ENCODE assay signal across 17 cellular contexts in the genomic region with DNA sequence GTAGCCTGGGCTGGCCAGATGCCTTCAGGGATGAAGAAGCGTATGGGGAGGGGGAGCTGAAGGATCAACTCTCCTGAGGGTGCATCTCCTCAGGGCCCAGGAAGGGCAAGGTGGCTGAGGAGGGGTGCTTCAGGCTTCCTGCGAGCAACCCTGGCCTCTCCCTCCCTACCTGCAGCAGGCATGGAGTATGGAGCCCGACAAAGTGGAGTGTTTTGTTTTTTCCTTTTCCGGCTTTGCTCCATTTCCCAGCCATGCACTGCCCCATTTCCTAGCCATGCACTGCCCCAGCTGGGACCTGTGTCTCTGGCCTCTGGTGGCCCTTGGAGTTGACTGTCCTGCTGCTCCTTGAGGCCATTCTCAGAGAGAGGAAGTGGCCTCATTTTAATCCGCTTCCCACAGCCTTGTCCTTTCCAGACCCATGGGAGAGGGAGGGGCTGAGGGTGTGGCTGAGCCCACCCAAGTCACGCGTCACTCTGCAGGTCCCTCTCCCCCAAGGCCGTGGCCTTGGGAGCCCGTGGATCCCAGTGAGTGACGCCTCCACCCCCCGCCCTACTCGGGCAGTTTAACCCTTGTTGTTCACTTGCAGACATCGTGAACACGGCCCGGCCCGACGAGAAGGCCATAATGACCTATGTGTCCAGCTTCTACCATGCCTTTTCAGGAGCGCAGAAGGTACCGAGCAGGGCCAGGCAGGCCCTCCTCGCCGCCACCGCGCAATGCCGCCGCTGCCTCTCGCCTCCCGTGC. TPM values are rescaled to one million over a fixed set of nuclear protein-coding genes. Genes with fewer than 3 reads are reported as not detected.
A peak's percentile ranks its signal among the peaks of the same experiment; 100 is the strongest.
DNase-seq lines count a peak whose midpoint lies in the region; ATAC-seq and TF ChIP-seq lines count a peak whose summit lies in the region.
"Had no signal": no experiment of that assay in that cellular context is flagged by ENCODE, and none has a peak within 500 bp of the region (broad histone marks: within the 10 kb centered on the region; RNA-seq: fewer than 3 reads in every experiment).

No MANE protein-coding gene starts in this region.

- peak overlapping the region; percentile 1 for H3K9ac ChIP-seq in muscle layer of colon (ENCODE audit: low read length)

- H3K27me3 ChIP-seq in RWPE2 (ENCODE audit: insufficient read depth, poor library complexity, severe bottlenecking), result no peaks in the 10 kb centered on the region
- H3K27me3 ChIP-seq in muscle layer of colon (ENCODE audit: control insufficient read depth in 1 of 2, insufficient read depth in 2 of 2, low read length in 2 of 2), result no peaks in the 10 kb centered on the region
- H3K27me3 ChIP-seq in thyroid gland, result no peaks in the 10 kb centered on the region

- H3K9me3 ChIP-seq in RWPE2 (ENCODE audit: severe bottlenecking) (no peaks in the 10 kb centered on the region), muscle layer of colon (ENCODE audit: low read length) (no peaks in the 10 kb centered on the region), thyroid gland (no peaks in the 10 kb centered on the region)

- H3K27ac ChIP-seq in RWPE2 (ENCODE audit: poor library complexity, severe bottlenecking), result peak overlapping the region; percentile 43
- H3K27ac ChIP-seq in cingulate gyrus (ENCODE audit: low read depth, low read length), result peak overlapping the region; percentile 82
- H3K27ac ChIP-seq in muscle layer of colon (ENCODE audit: low read depth, low read length), result peak overlapping the region; percentile 83
- peak overlapping the region in 2 of 3 donors; percentile 10 to 48 for H3K27ac ChIP-seq in thyroid gland

- no peak overlapping the region for H3K4me3 ChIP-seq in RWPE2 (ENCODE audit: severe bottlenecking)
- no peak overlapping the region for H3K4me3 ChIP-seq in muscle layer of colon (ENCODE audit: low read depth in 1 of 2, low read length in 2 of 2)
- H3K4me3 ChIP-seq in thyroid gland (replicated peaks in 1 of 3), result no peak overlapping the region

- peaks cover 100% of the 10 kb centered on the region for H3K36me3 ChIP-seq in RWPE2 (ENCODE audit: low read depth)
- peaks cover 76% of the 10 kb centered on the region for H3K36me3 ChIP-seq in muscle layer of colon (ENCODE audit: insufficient read depth, low read length)
- H3K36me3 ChIP-seq in thyroid gland, result peaks cover 69 to 70% of the 10 kb centered on the region in 2 donors

- TF ChIP-seq CTCF in RWPE2 (IDR thresholded peaks at IDR 0.05; ENCODE audit: poor library complexity, severe bottlenecking) (no peak), thyroid gland (IDR thresholded peaks at IDR 0.05) (no peak)

- WGBS in thyroid gland, 2 donors, result 83 to 89% methylated on average over 26 to 27 of the region's 27 CpGs

- DNase-seq in RWPE2 (ENCODE audit: low spot score) (no peak), thyroid gland (no peak), NCI-H1436 treated with DMSO at 0.1 percent for 48 hours (lab: John Stamatoyannopoulos, UW) (no peak), EL (no peak)
- DNase-seq: activated naive CD8-positive, alpha-beta T cell treated with anti-CD3 and anti-CD28 coated beads, Interleukin-2, amount 10 ng/mL, durations not matched to agents 7 days and 5 days; CD8-positive, alpha-beta memory T cell; effector CD4-positive, alpha-beta T cell; GF-D8; NCI-H1417 treated with DMSO at 0.1 percent for 48 hours; NCI-H69; posterior cingulate gyrus; SHP77; stimulated activated CD4-positive, alpha-beta T cell treated with anti-CD3 and anti-CD28 coated beads, Interleukin-4, amount 100 ng/mL, for 1 hour; stimulated activated naive CD4-positive, alpha-beta T cell had no signal

- TF ChIP-seq POLR2A in thyroid gland (IDR thresholded peaks at IDR 0.05), result no peak

- ATAC-seq in RWPE2 (ENCODE audit: low read depth) (no peak), SK-N-SH treated with all-trans-retinoic acid at 6 μM for 48 hours (no peak)

- no peaks in the 10 kb centered on the region for H3K4me1 ChIP-seq in RWPE2 (ENCODE audit: insufficient read depth, poor library complexity, severe bottlenecking)
- peaks cover 63% of the 10 kb centered on the region for H3K4me1 ChIP-seq in muscle layer of colon (ENCODE audit: insufficient read depth, low read length)
- peaks cover 11 to 61% of the 10 kb centered on the region in 2 donors for H3K4me1 ChIP-seq in thyroid gland

- intact Hi-C loops in thyroid gland (cut with DNase I), result no loop called here

TF ChIP-seq in SK-N-SH treated with all-trans-retinoic acid at 6 μM for 48 hours, 23 proteins besides CTCF, POLR2A, EP300 and RAD21 (continues in another document):
- no peak for TF ChIP-seq OSR1 (CRISPR knock-in tag; IDR thresholded peaks at IDR 0.05)
- no peak for TF ChIP-seq ISL1 (CRISPR knock-in tag; IDR thresholded peaks at IDR 0.05)
- no peak for TF ChIP-seq ZFP3 (CRISPR knock-in tag; IDR thresholded peaks at IDR 0.05)
- TF ChIP-seq ZNF70 (CRISPR knock-in tag; IDR thresholded peaks at IDR 0.05), result no peak
- no peak for TF ChIP-seq TCF4 (CRISPR knock-in tag; IDR thresholded peaks at IDR 0.05; ENCODE audit: borderline replicate concordance)
- no peak for TF ChIP-seq BACH2 (CRISPR knock-in tag; IDR thresholded peaks at IDR 0.05; ENCODE audit: borderline replicate concordance)
- TF ChIP-seq RARB (CRISPR knock-in tag; IDR thresholded peaks at IDR 0.05), result no peak
- TF ChIP-seq, protein P1, sequence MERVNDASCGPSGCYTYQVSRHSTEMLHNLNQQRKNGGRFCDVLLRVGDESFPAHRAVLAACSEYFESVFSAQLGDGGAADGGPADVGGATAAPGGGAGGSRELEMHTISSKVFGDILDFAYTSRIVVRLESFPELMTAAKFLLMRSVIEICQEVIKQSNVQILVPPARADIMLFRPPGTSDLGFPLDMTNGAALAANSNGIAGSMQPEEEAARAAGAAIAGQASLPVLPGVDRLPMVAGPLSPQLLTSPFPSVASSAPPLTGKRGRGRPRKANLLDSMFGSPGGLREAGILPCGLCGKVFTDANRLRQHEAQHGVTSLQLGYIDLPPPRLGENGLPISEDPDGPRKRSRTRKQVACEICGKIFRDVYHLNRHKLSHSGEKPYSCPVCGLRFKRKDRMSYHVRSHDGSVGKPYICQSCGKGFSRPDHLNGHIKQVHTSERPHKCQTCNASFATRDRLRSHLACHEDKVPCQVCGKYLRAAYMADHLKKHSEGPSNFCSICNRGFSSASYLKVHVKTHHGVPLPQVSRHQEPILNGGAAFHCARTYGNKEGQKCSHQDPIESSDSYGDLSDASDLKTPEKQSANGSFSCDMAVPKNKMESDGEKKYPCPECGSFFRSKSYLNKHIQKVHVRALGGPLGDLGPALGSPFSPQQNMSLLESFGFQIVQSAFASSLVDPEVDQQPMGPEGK (CRISPR knock-in tag; IDR thresholded peaks at IDR 0.05; ENCODE audit: borderline replicate concordance), result no peak
- no peak for TF ChIP-seq GLIS3 (CRISPR knock-in tag; IDR thresholded peaks at IDR 0.05)
- no peak for TF ChIP-seq ARNTL (CRISPR knock-in tag; IDR thresholded peaks at IDR 0.05; ENCODE audit: borderline replicate concordance, low read depth)
- no peak for TF ChIP-seq CSDC2 (CRISPR knock-in tag; IDR thresholded peaks at IDR 0.05)
- no peak for TF ChIP-seq ZNF8 (CRISPR knock-in tag; IDR thresholded peaks at IDR 0.05)
- TF ChIP-seq, protein P2, sequence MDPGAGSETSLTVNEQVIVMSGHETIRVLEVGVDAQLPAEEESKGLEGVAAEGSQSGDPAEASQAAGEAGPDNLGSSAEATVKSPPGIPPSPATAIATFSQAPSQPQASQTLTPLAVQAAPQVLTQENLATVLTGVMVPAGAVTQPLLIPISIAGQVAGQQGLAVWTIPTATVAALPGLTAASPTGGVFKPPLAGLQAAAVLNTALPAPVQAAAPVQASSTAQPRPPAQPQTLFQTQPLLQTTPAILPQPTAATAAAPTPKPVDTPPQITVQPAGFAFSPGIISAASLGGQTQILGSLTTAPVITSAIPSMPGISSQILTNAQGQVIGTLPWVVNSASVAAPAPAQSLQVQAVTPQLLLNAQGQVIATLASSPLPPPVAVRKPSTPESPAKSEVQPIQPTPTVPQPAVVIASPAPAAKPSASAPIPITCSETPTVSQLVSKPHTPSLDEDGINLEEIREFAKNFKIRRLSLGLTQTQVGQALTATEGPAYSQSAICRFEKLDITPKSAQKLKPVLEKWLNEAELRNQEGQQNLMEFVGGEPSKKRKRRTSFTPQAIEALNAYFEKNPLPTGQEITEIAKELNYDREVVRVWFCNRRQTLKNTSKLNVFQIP (CRISPR knock-in tag; IDR thresholded peaks at IDR 0.05; ENCODE audit: borderline replicate concordance, low read depth), result no peak
- no peak for TF ChIP-seq ZNF565 (CRISPR knock-in tag; conservative IDR thresholded peaks at IDR 0.05; ENCODE audit: low read depth)
- TF ChIP-seq ESRRG (CRISPR knock-in tag; IDR thresholded peaks at IDR 0.05), result no peak
- TF ChIP-seq, protein P3, sequence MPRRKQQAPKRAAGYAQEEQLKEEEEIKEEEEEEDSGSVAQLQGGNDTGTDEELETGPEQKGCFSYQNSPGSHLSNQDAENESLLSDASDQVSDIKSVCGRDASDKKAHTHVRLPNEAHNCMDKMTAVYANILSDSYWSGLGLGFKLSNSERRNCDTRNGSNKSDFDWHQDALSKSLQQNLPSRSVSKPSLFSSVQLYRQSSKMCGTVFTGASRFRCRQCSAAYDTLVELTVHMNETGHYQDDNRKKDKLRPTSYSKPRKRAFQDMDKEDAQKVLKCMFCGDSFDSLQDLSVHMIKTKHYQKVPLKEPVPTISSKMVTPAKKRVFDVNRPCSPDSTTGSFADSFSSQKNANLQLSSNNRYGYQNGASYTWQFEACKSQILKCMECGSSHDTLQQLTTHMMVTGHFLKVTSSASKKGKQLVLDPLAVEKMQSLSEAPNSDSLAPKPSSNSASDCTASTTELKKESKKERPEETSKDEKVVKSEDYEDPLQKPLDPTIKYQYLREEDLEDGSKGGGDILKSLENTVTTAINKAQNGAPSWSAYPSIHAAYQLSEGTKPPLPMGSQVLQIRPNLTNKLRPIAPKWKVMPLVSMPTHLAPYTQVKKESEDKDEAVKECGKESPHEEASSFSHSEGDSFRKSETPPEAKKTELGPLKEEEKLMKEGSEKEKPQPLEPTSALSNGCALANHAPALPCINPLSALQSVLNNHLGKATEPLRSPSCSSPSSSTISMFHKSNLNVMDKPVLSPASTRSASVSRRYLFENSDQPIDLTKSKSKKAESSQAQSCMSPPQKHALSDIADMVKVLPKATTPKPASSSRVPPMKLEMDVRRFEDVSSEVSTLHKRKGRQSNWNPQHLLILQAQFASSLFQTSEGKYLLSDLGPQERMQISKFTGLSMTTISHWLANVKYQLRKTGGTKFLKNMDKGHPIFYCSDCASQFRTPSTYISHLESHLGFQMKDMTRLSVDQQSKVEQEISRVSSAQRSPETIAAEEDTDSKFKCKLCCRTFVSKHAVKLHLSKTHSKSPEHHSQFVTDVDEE (CRISPR knock-in tag; IDR thresholded peaks at IDR 0.05), result no peak
- TF ChIP-seq PPARA (CRISPR knock-in tag; IDR thresholded peaks at IDR 0.05; ENCODE audit: borderline replicate concordance), result no peak
- no peak for TF ChIP-seq SNAI2 (CRISPR knock-in tag; IDR thresholded peaks at IDR 0.05)

RNA-seq across cellular contexts. Expression of a gene that starts 34.4 kb away (rescaled TPM):
- total RNA-seq in thyroid gland, result 1 to 10 TPM in 2 of 4 donors, not detected in 2; 1.6 to 2.0 TPM

Comparison
In these comparisons a context has a peak if more than half of its experiments do, and no peak if none do; other contexts are left out.
1. H3K27ac ChIP-seq: peak in every context shown above with its lines; median percentile 83 in muscle layer of colon; 82 in cingulate gyrus; 43 in RWPE2; 29 in thyroid gland.